ENCODE assay signal across 1 cellular context in the genomic region with DNA sequence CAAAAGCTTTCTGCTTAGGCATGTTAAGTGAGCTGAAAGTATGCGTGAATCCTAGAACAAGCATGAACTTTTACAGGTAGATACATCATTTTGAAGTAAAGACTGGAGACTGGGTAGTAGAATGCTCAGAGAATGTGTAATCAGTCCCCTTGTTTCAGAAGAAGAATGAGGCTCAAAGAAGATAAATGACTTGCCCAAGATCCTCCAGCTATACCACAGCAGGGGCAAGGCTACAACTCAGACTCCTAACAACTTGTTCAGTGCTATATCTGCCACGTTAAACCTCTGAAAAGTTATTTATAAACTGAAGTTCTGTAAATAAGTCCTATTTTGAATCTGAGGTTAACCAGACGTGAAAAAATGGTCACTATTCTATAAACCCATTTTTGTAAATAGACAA.
TF ChIP-seq lines count a peak whose summit lies in the region.

No MANE protein-coding gene starts in this region.

TF ChIP-seq in IMR-90, 13 proteins besides CTCF, POLR2A, EP300 and RAD21 (continued from another document):
- TF ChIP-seq NFE2L2 (IDR thresholded peaks at IDR 0.05; ENCODE audit: low read depth, low read length) (no peak), CHD1 (IDR thresholded peaks at IDR 0.05; ENCODE audit: low read depth, low read length) (no peak), FOS (IDR thresholded peaks at IDR 0.05; ENCODE audit: low read depth, low read length) (no peak), ELK1 (IDR thresholded peaks at IDR 0.05; ENCODE audit: borderline replicate concordance, low read depth, low read length) (no peak), MXI1 (IDR thresholded peaks at IDR 0.05; ENCODE audit: borderline replicate concordance, low read depth, low read length) (no peak), SMC3 (IDR thresholded peaks at IDR 0.05; ENCODE audit: low read depth, low read length) (no peak), RCOR1 (IDR thresholded peaks at IDR 0.05; ENCODE audit: insufficient replicate concordance, low read length) (no peak), MAZ (IDR thresholded peaks at IDR 0.05; ENCODE audit: borderline replicate concordance, low read depth, low read length) (no peak), RFX5 (IDR thresholded peaks at IDR 0.05; ENCODE audit: low read depth, low read length) (no peak), BHLHE40 (IDR thresholded peaks at IDR 0.05; ENCODE audit: low read depth, low read length) (no peak), MAFK (IDR thresholded peaks at IDR 0.05; ENCODE audit: low read depth, low read length) (no peak)
- TF ChIP-seq, protein P1, sequence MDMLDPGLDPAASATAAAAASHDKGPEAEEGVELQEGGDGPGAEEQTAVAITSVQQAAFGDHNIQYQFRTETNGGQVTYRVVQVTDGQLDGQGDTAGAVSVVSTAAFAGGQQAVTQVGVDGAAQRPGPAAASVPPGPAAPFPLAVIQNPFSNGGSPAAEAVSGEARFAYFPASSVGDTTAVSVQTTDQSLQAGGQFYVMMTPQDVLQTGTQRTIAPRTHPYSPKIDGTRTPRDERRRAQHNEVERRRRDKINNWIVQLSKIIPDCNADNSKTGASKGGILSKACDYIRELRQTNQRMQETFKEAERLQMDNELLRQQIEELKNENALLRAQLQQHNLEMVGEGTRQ (IDR thresholded peaks at IDR 0.05; ENCODE audit: low read depth, low read length), result no peak
